Comparison of ENCODE assay signal across 8 cellular contexts in genomic region chrX:38560776-38561125, GRCh38. TPM values are rescaled to one million over a fixed set of nuclear protein-coding genes. Genes with fewer than 3 reads are reported as not detected.
A peak's percentile ranks its signal among the peaks of the same experiment; 100 is the strongest.
DNase-seq lines count a peak whose midpoint lies in the region; FAIRE-seq and TF ChIP-seq lines count a peak whose summit lies in the region.

No MANE protein-coding gene starts in this region.

- peaks cover 0 to 3% of the 10 kb centered on the region in 2 donors for H3K27me3 Mint-ChIP-seq in CD4-positive, alpha-beta memory T cell

- no peak overlapping the region for H3K27ac Mint-ChIP-seq in CD4-positive, alpha-beta memory T cell

- H3K4me1 Mint-ChIP-seq in CD4-positive, alpha-beta memory T cell = no peaks in the 10 kb centered on the region

- H3K9me3 Mint-ChIP-seq in CD4-positive, alpha-beta memory T cell = no peaks in the 10 kb centered on the region

- H3K27me3 ChIP-seq in CD4-positive, alpha-beta memory T cell (ENCODE audit: insufficient read depth, low read length) = no peaks in the 10 kb centered on the region
- H3K27me3 ChIP-seq in KMS-11 (ENCODE audit: insufficient read depth, low read depth) = no peaks in the 10 kb centered on the region
- H3K27me3 ChIP-seq in effector memory CD4-positive, alpha-beta T cell (replicated peaks; ENCODE audit: control insufficient read depth, insufficient read depth, low read length, poor library complexity, severe bottlenecking) = no peaks in the 10 kb centered on the region
- peaks cover 22% of the 10 kb centered on the region for H3K27me3 ChIP-seq in osteoblast (ENCODE audit: insufficient read depth, low read length)

- H3K79me2 ChIP-seq in KMS-11 (ENCODE audit: insufficient read depth, low read depth) (no peaks in the 10 kb centered on the region), osteoblast (ENCODE audit: insufficient read depth, low read length) (no peaks in the 10 kb centered on the region)

- no peaks in the 10 kb centered on the region for H4K20me1 ChIP-seq in KMS-11 (ENCODE audit: insufficient read depth)
- no peaks in the 10 kb centered on the region for H4K20me1 ChIP-seq in osteoblast (ENCODE audit: insufficient read depth, low read length)

- no peaks in the 10 kb centered on the region for H3K9me3 ChIP-seq in CD4-positive, alpha-beta memory T cell (ENCODE audit: control insufficient read depth in 1 of 2, low read length in 2 of 2)
- H3K9me3 ChIP-seq in effector memory CD4-positive, alpha-beta T cell (ENCODE audit: control insufficient read depth, low read length) = no peaks in the 10 kb centered on the region
- no peaks in the 10 kb centered on the region for H3K9me3 ChIP-seq in osteoblast (ENCODE audit: low read depth, low read length)

- intact Hi-C loops in CD4-positive, alpha-beta memory T cell (cut with micrococcal nuclease) = no loop called here

- peak overlapping the region; percentile 57 to 77 (median 72) for H3K4me3 Mint-ChIP-seq in CD4-positive, alpha-beta memory T cell

- peak overlapping the region; percentile 0 for H3K27ac ChIP-seq in CD4-positive, alpha-beta memory T cell (ENCODE audit: low read depth, low read length)
- no peak overlapping the region for H3K27ac ChIP-seq in KMS-11
- no peak overlapping the region for H3K27ac ChIP-seq in effector memory CD4-positive, alpha-beta T cell (ENCODE audit: insufficient read depth, low read length, poor library complexity, severe bottlenecking)
- H3K27ac ChIP-seq in osteoblast (ENCODE audit: low read depth, low read length) = no peak overlapping the region

- H3K9ac ChIP-seq in KMS-11 = peak overlapping the region; percentile 18; the same call in 1 of the 2 replicates

- FAIRE-seq in frontal cortex (lab: Jason Lieb, UNC) = no peak

- TF ChIP-seq CTCF in KMS-11 (conservative IDR thresholded peaks at IDR 0.05; ENCODE audit: low read depth, low read length) = no peak
- no peak for TF ChIP-seq CTCF in osteoblast (IDR thresholded peaks at IDR 0.05; ENCODE audit: extremely low read depth, low read depth, low read length)

- CTCF ChIA-PET in CD4-positive, alpha-beta memory T cell (lab: Charles Lee; ENCODE audit: partially characterized antibody) = interaction anchor here (0.5 kb wide), 1 partner anchor 297 kb away, joined by 4 read pairs; no protein-coding TSS in a partner anchor

- POLR2A ChIA-PET in CD4-positive, alpha-beta memory T cell (lab: Charles Lee; ENCODE audit: partially characterized antibody) = no interaction called here

- H3K4me1 ChIP-seq in CD4-positive, alpha-beta memory T cell (ENCODE audit: insufficient read depth, low read length) = peaks cover 6% of the 10 kb centered on the region
- no peaks in the 10 kb centered on the region for H3K4me1 ChIP-seq in KMS-11 (ENCODE audit: low read depth, poor library complexity, severe bottlenecking)
- no peaks in the 10 kb centered on the region for H3K4me1 ChIP-seq in effector memory CD4-positive, alpha-beta T cell (ENCODE audit: control insufficient read depth, insufficient read depth, low read length, poor library complexity, severe bottlenecking)
- peaks cover 3% of the 10 kb centered on the region for H3K4me1 ChIP-seq in osteoblast (ENCODE audit: insufficient read depth, low read length)

- H3K36me3 ChIP-seq in CD4-positive, alpha-beta memory T cell (ENCODE audit: insufficient read depth, low read length) = no peaks in the 10 kb centered on the region
- no peaks in the 10 kb centered on the region for H3K36me3 ChIP-seq in KMS-11 (ENCODE audit: insufficient read depth)
- no peaks in the 10 kb centered on the region for H3K36me3 ChIP-seq in effector memory CD4-positive, alpha-beta T cell (ENCODE audit: control insufficient read depth, insufficient read depth, low read length)
- H3K36me3 ChIP-seq in osteoblast (ENCODE audit: insufficient read depth, low read length) = no peaks in the 10 kb centered on the region

- H3K36me3 Mint-ChIP-seq in CD4-positive, alpha-beta memory T cell = no peaks in the 10 kb centered on the region

- peak overlapping the region; percentile 17 to 55 for H3K4me3 ChIP-seq in CD4-positive, alpha-beta memory T cell (ENCODE audit: low read length in 2 of 2)
- H3K4me3 ChIP-seq in KMS-11 (IDR thresholded peaks at IDR 0.05; ENCODE audit: insufficient read depth, low read depth, low read length) = no peak overlapping the region
- peak overlapping the region; percentile 48 for H3K4me3 ChIP-seq in effector memory CD4-positive, alpha-beta T cell (ENCODE audit: insufficient read depth, low read depth, low read length, poor library complexity, severe bottlenecking)
- peak overlapping the region; percentile 63 for H3K4me3 ChIP-seq in osteoblast (ENCODE audit: insufficient read depth, low read length)

- no peak for DNase-seq in CD4-positive, alpha-beta memory T cell
- no peak for DNase-seq in effector memory CD4-positive, alpha-beta T cell
- DNase-seq in osteoblast (ENCODE audit: insufficient read length, low spot score, missing footprints) = peak; percentile 21
- no peak for DNase-seq in globus pallidus (ENCODE audit: low spot score)
- no peak for DNase-seq in medulla oblongata (ENCODE audit: extremely low spot score)
- no peak for DNase-seq in frontal cortex (ENCODE audit: low spot score in 2 of 2)
- no peak for DNase-seq in UCSD-AML1 (lab: John Stamatoyannopoulos, UW; ENCODE audit: unreplicated experiment)

- peak overlapping the region; percentile 86 for H2AFZ ChIP-seq in KMS-11 (ENCODE audit: low read depth)
- peak overlapping the region; percentile 65 for H2AFZ ChIP-seq in osteoblast (ENCODE audit: low read length)

- H3K4me2 ChIP-seq in KMS-11 (peak overlapping the region; percentile 54), osteoblast (ENCODE audit: insufficient read depth, low read length) (peak overlapping the region; percentile 76)

RNA-seq across cellular contexts. Expression of gene TSPAN7, which starts 0.6 kb away (rescaled TPM):
- under 1 TPM in 1 of 2 experiments, not detected in 1; 0.72 TPM for total RNA-seq in CD4-positive, alpha-beta memory T cell
- polyA plus RNA-seq in CD4-positive, alpha-beta memory T cell = under 1 TPM; 0.47 to 0.92 TPM
- total RNA-seq in osteoblast = 0.29 and 0.36 TPM in 2 replicates
- 60.7 TPM for total RNA-seq in frontal cortex

Comparison
In these comparisons a context has a peak if more than half of its experiments do, and no peak if none do; other contexts are left out.
1. RNA of gene TSPAN7, which starts 0.6 kb away (total RNA-seq): 60.7 TPM in frontal cortex (single experiment); 0.72 TPM in CD4-positive, alpha-beta memory T cell and 0.29 to 0.36 TPM in osteoblast; every median in the first group is over 10 times any median in the second.